ENCODE assay signal across 12 cellular contexts in the genomic region with DNA sequence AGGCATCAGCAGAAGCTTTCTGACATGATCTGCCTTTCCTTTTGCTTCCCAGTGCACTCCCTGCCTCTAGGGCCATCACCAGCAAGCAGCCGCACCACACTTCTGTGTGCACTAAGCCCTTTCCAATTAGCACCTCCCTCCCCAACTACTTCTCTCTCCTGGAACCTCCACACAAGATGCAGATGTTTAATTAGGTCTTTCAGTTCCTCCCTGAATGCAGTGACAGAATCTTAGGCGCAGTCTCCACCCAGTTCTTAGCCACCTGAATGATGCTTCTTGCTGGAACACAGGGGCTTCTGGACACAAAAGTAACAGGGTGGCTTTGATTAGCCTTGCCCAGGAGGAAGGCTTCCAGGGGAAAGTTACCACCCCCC. TPM values are rescaled to one million over a fixed set of nuclear protein-coding genes. Genes with fewer than 3 reads are reported as not detected.
A peak's percentile ranks its signal among the peaks of the same experiment; 100 is the strongest.
DNase-seq lines count a peak whose midpoint lies in the region; ATAC-seq, FAIRE-seq and TF ChIP-seq lines count a peak whose summit lies in the region.
"Had no signal": no experiment of that assay in that cellular context is flagged by ENCODE, and none has a peak within 500 bp of the region (broad histone marks: within the 10 kb centered on the region; RNA-seq: fewer than 3 reads in every experiment).

No MANE protein-coding gene starts in this region.

- CTCF ChIA-PET in K562 (lab: Yijun Ruan, JAX; ENCODE audit: low intra/inter-chr PET ratio) = no interaction called here

- H3K9me3 Mint-ChIP-seq in HFFc6 = no peaks in the 10 kb centered on the region
- H3K9me3 Mint-ChIP-seq: H9 had no signal

- TF ChIP-seq EP300 in K562 (IDR thresholded peaks at IDR 0.05; ENCODE audit: low read length) = no peak

- in situ Hi-C loops in K562 (cut with MboI) = loop anchor here (25.0 kb wide), 1 partner anchor 461 kb away; no protein-coding TSS in a partner anchor

- H3K79me2 ChIP-seq in K562 (ENCODE audit: control insufficient read depth, insufficient read depth, low read length) (no peaks in the 10 kb centered on the region), trophoblast cell (ENCODE audit: control insufficient read depth, insufficient read depth, low read length, poor library complexity) (no peaks in the 10 kb centered on the region)

- H3K9me3 ChIP-seq in K562 (replicated peaks; ENCODE audit: control insufficient read depth, insufficient read depth, low read depth, low read length) = no peaks in the 10 kb centered on the region
- H3K9me3 ChIP-seq in trophoblast cell (ENCODE audit: insufficient read depth, low read depth, low read length) = no peaks in the 10 kb centered on the region
- H3K9me3 ChIP-seq: transverse colon had no signal

- peak; percentile 52 for ATAC-seq in GM18499 (IDR thresholded peaks at IDR 0.05; ENCODE audit: insufficient read depth, unreplicated experiment)
- peak; percentile 81 for ATAC-seq in GM21390 (IDR thresholded peaks at IDR 0.05; ENCODE audit: unreplicated experiment)
- peak; percentile 56 for ATAC-seq in HG03108 (IDR thresholded peaks at IDR 0.05; ENCODE audit: unreplicated experiment)
- no peak for ATAC-seq in K562

- no peaks in the 10 kb centered on the region for H3K9me1 ChIP-seq in K562 (ENCODE audit: control insufficient read depth, insufficient read depth, low read length)

- WGBS in K562 (ENCODE audit: insufficient coverage, low coverage, missing lambda C conversion rate) = 54% methylated on average over 2 of the region's 2 CpGs
- WGBS in trophoblast cell (ENCODE audit: extremely low coverage, insufficient coverage, insufficient read length) = no CpG with 5 or more reads among the region's 2 CpGs

- H3K4me1 Mint-ChIP-seq in HFFc6 (ENCODE audit: low read depth) = peaks cover 70% of the 10 kb centered on the region

- no peak overlapping the region for H3K27ac Mint-ChIP-seq in HFFc6

- H3K4me1 ChIP-seq in K562 (replicated peaks in 1 of 2; ENCODE audit: control insufficient read depth in 2 of 2, insufficient read depth in 2 of 2, low read length in 2 of 2) (no peaks in the 10 kb centered on the region), trophoblast cell (ENCODE audit: control insufficient read depth in 1 of 2, insufficient read depth in 2 of 2, low read length in 2 of 2) (no peaks in the 10 kb centered on the region)
- H3K4me1 ChIP-seq: transverse colon had no signal

- DNase-seq in K562 (ENCODE audit: extremely low read depth in 1 of 4, low spot score in 3 of 4) (no peak), trophoblast cell (no peak), T-helper 9 cell (no peak), HFFc6 (no peak)
- DNase-seq in stimulated activated CD8-positive, alpha-beta memory T cell treated with anti-CD3 and anti-CD28 coated beads, Interleukin-4, amount 100 ng/mL, for 48 hours = no peak
- DNase-seq: Calu3, H9, NCI-H1048, transverse colon had no signal

- no peak overlapping the region for H2AFZ ChIP-seq in K562 (ENCODE audit: low read depth, low read length)
- H2AFZ ChIP-seq in trophoblast cell (ENCODE audit: insufficient read depth, low read length, poor library complexity) = no peak overlapping the region

- no peak overlapping the region for H3K4me3 Mint-ChIP-seq in HFFc6

- no peaks in the 10 kb centered on the region for H4K20me1 ChIP-seq in K562 (replicated peaks; ENCODE audit: control insufficient read depth, insufficient read depth, low read length)

- no peak overlapping the region for H3K23ac ChIP-seq in trophoblast cell (ENCODE audit: low read length)

- no peak overlapping the region for H4K12ac ChIP-seq in trophoblast cell (ENCODE audit: low read depth, low read length)

- H2BK120ac ChIP-seq in trophoblast cell (ENCODE audit: insufficient read depth, low read length, poor library complexity) = no peak overlapping the region

- H3K9ac ChIP-seq in K562 (ENCODE audit: insufficient read depth in 1 of 2, low read depth in 2 of 2, low read length in 2 of 2) = no peak overlapping the region
- H3K9ac ChIP-seq in trophoblast cell (ENCODE audit: low read length) = no peak overlapping the region

- H3K14ac ChIP-seq in trophoblast cell (ENCODE audit: low read length) = no peak overlapping the region

- H3K36me3 ChIP-seq in K562 (ENCODE audit: control insufficient read depth, insufficient read depth, low read length) (no peaks in the 10 kb centered on the region), trophoblast cell (ENCODE audit: control insufficient read depth in 1 of 2, insufficient read depth in 2 of 2, low read length in 2 of 2) (peaks cover 0 to 3% of the 10 kb centered on the region in 2 experiments)
- H3K36me3 ChIP-seq: transverse colon had no signal

- no peak overlapping the region for H4K8ac ChIP-seq in trophoblast cell (ENCODE audit: low read depth, low read length)

- H3K36me3 Mint-ChIP-seq in HFFc6 (ENCODE audit: low read depth) = no peaks in the 10 kb centered on the region

- H3K27me3 ChIP-seq in K562 (ENCODE audit: control insufficient read depth in 2 of 2, insufficient read depth in 2 of 2, low read length in 2 of 2) = no peaks in the 10 kb centered on the region
- H3K27me3 ChIP-seq in trophoblast cell (ENCODE audit: insufficient read depth, low read length) = no peaks in the 10 kb centered on the region
- H3K27me3 ChIP-seq: transverse colon had no signal

- H2BK12ac ChIP-seq in trophoblast cell (ENCODE audit: low read length) = no peak overlapping the region

- no peak overlapping the region for H4K91ac ChIP-seq in trophoblast cell (ENCODE audit: low read depth, low read length)

- TF ChIP-seq POLR2A in K562 (conservative IDR thresholded peaks at IDR 0.05) = no peak

- peaks cover 1% of the 10 kb centered on the region; the same call in 1 of the 2 replicates for H3K27me3 Mint-ChIP-seq in HFFc6 (ENCODE audit: insufficient read depth)

- H2AK5ac ChIP-seq in trophoblast cell (ENCODE audit: low read length) = no peak overlapping the region

- POLR2A ChIA-PET in K562 (lab: Yijun Ruan, JAX) = interaction anchor here (0.7 kb wide), 1 partner anchor 1490 kb away, joined by 3 read pairs; no protein-coding TSS in a partner anchor

- H3K4me2 ChIP-seq in K562 (ENCODE audit: insufficient read depth, low read length) (no peak overlapping the region), trophoblast cell (ENCODE audit: low read length) (no peak overlapping the region)

- no peak overlapping the region for H3K4ac ChIP-seq in trophoblast cell (ENCODE audit: low read depth, low read length)

- H3K4me3 ChIP-seq in K562 = no peak overlapping the region
- H3K4me3 ChIP-seq in trophoblast cell (ENCODE audit: low read depth, low read length) = no peak overlapping the region
- H3K4me3 ChIP-seq: transverse colon had no signal

- TF ChIP-seq CTCF in K562 (IDR thresholded peaks at IDR 0.05 in 2 of 3, conservative IDR thresholded peaks at IDR 0.05 in 1 of 3; ENCODE audit: insufficient read depth in 2 of 3, low read depth in 1 of 3, low read length in 3 of 3) = no peak
- no peak for TF ChIP-seq CTCF in HFFc6 (IDR thresholded peaks at IDR 0.05)

- TF ChIP-seq RAD21 in K562 (CRISPR knock-in tag; conservative IDR thresholded peaks at IDR 0.05 in 1 of 2, IDR thresholded peaks at IDR 0.05 in 1 of 2) = no peak

- H3K18ac ChIP-seq in trophoblast cell (ENCODE audit: low read length) = no peak overlapping the region

- no peaks in the 10 kb centered on the region for H3K79me1 ChIP-seq in trophoblast cell (ENCODE audit: low read length)

- no TSS peak for BruUV-seq in K562 (replicated peaks; lab: Mats Ljungman, UMichigan)

- no peak overlapping the region for H2BK5ac ChIP-seq in trophoblast cell (ENCODE audit: low read depth, low read length, poor library complexity)

- H3K27ac ChIP-seq in K562 (ENCODE audit: extremely low read depth, low read depth, low read length) (no peak overlapping the region), trophoblast cell (ENCODE audit: low read depth, low read length) (no peak overlapping the region)
- H3K27ac ChIP-seq: transverse colon had no signal

- FAIRE-seq in K562 (lab: Jason Lieb, UNC) = no peak

- intact Hi-C loops in K562 (cut with micrococcal nuclease) = no loop called here

RNA-seq across cellular contexts. Expression of a gene that starts 32.9 kb away (rescaled TPM):
- 8.1 and 14.9 TPM in 2 replicates for total RNA-seq in K562 (2011; cell fraction: chromatin; rRNA removed; ENCODE audit: low replicate concordance)
- 3.4 and 3.5 TPM in 2 replicates for total RNA-seq in K562 (2011; cell fraction: nucleolus; rRNA removed)
- 4.9 and 10.2 TPM in 2 replicates for total RNA-seq in K562 (2011; cell fraction: nucleoplasm; rRNA removed)
- 4.3 and 4.8 TPM in 2 replicates for total RNA-seq in K562 (2014; rRNA removed)
- total RNA-seq in K562 (2014; rRNA removed; fragmentation: Illumina TruSeq; extraction: Trizol) = 6.8 and 7.8 TPM in 2 replicates
- total RNA-seq in K562 (2015; rRNA removed; fragmentation: Illumina TruSeq; extraction: Trizol) = 8.2 and 8.3 TPM in 2 replicates
- total RNA-seq in K562 (2021) = 7.4 and 8.4 TPM in 2 replicates
- 3.5 and 5.4 TPM in 2 replicates for polyA plus RNA-seq in K562 (2011; rRNA removed)
- 1.7 and 1.9 TPM in 2 replicates for polyA plus RNA-seq in K562 (2011; cell fraction: cytosol; rRNA removed)
- polyA plus RNA-seq in K562 (2011; cell fraction: nucleus; rRNA removed) = 4.4 and 5.6 TPM in 2 replicates
- polyA plus RNA-seq in K562 (2012) = 3.6 and 4.0 TPM in 2 replicates
- polyA plus RNA-seq in K562 (2014; fragmentation: Illumina TruSeq; extraction: Trizol) = 5.0 TPM in 2 replicates
- polyA plus RNA-seq in K562 (2014; fragmentation: Nextera tagmentation; extraction: Ambion mirVana) = 1 to 10 TPM in 1 of 2 experiments, under 1 TPM in 1; 0.84 to 1.0 TPM
- polyA plus RNA-seq in K562 (2014; rRNA removed) = 2.4 and 3.8 TPM in 2 replicates
- 9.9 and 10.3 TPM in 2 replicates for polyA minus RNA-seq in K562 (2011; rRNA and poly(A)+ RNA removed)
- polyA minus RNA-seq in K562 (2011; cell fraction: cytosol; rRNA and poly(A)+ RNA removed) = 4.3 and 6.1 TPM in 2 replicates
- 4.6 and 9.1 TPM in 2 replicates for polyA minus RNA-seq in K562 (2011; cell fraction: nucleus; rRNA and poly(A)+ RNA removed)
- 9.6 TPM in 2 replicates for polyA plus RNA-seq in trophoblast cell (2013)
- total RNA-seq in HFFc6 (2021; fragmentation: NEBNext Ultra II Directional; extraction: Animal tissue kit (Norgen Biotek cat#: 25700)) = 10 to 100 TPM; 43.7 to 66.3 (median 57.4) TPM
